Comparison of ENCODE assay signal across 25 cellular contexts in genomic region chr7:47304727-47305719, GRCh38.
A peak's percentile ranks its signal among the peaks of the same experiment; 100 is the strongest.
DNase-seq lines count a peak whose midpoint lies in the region; ATAC-seq and FAIRE-seq lines count a peak whose summit lies in the region.
"Had no signal": no experiment of that assay in that cellular context is flagged by ENCODE, and none has a peak within 500 bp of the region (broad histone marks: within the 10 kb centered on the region; RNA-seq: fewer than 3 reads in every experiment).

No MANE protein-coding gene starts in this region.

- peaks cover 5 to 19% (median 10%) of the 10 kb centered on the region in 10 experiments; a peak in 17 of 20 replicates for H3K4me1 ChIP-seq in BLaER1 treated with 17β-estradiol and CSF1 and Interleukin-3, amounts not matched to agents 10 nM and 100 nM
- H3K4me1 ChIP-seq in trophoblast cell (ENCODE audit: control insufficient read depth in 1 of 2, insufficient read depth in 2 of 2, low read length in 2 of 2) = peaks cover under 1 to 5% of the 10 kb centered on the region in 2 experiments
- H3K4me1 ChIP-seq: SJSA1, testis had no signal

- whole genome bisulfite sequencing in trophoblast cell (ENCODE audit: extremely low coverage, insufficient coverage, insufficient read length) = no CpG with 5 or more reads among the region's 27 CpGs

- H3K4ac ChIP-seq in trophoblast cell (ENCODE audit: low read depth, low read length) = no peak overlapping the region

- DNase-seq in T-helper 17 cell = no peak
- DNase-seq in left cardiac atrium = peak; percentile 41
- no peak for DNase-seq in trophoblast cell
- DNase-seq in immature natural killer cell = no peak
- DNase-seq in GM19239 (ENCODE audit: insufficient read length, low spot score) = no peak
- no peak for DNase-seq in NCI-H1930 (lab: John Stamatoyannopoulos, UW)
- DNase-seq: activated CD4-positive, CD25-positive, alpha-beta regulatory T cell; CD4-positive, alpha-beta T cell; DMS153; HCEC 1CT; MM.1S; NCI-H82; ovary; stimulated activated CD8-positive, alpha-beta memory T cell treated with anti-CD3 and anti-CD28 coated beads, Interleukin-4, amount 100 ng/mL, for 48 hours; testis had no signal

- no peak overlapping the region for H2AFZ ChIP-seq in trophoblast cell (ENCODE audit: insufficient read depth, low read length, poor library complexity)

- H3K4me3 Mint-ChIP-seq in T-helper 17 cell = peak overlapping the region; percentile 13
- no peak overlapping the region for H3K4me3 Mint-ChIP-seq in immature natural killer cell
- H3K4me3 Mint-ChIP-seq: activated T-helper 17 cell treated with anti-CD3 and anti-CD28 coated beads, Interleukin-2, amount 50 U/mL, for 72 hours; CD4-positive, alpha-beta T cell; T-helper 2 cell treated with Interferon-gamma antibody and Interleukin-4, amounts not matched to agents 5 μg/mL and 100 μg/mL, for 36 hours had no signal

- peaks cover 0 to 4% (median 0%) of the 10 kb centered on the region in 6 donors for H3K9me3 Mint-ChIP-seq in immature natural killer cell

- peaks cover 0 to 100% (median 0%) of the 10 kb centered on the region in 11 experiments; a peak in 6 of 22 replicates for H4K20me1 ChIP-seq in BLaER1 treated with 17β-estradiol and CSF1 and Interleukin-3, amounts not matched to agents 10 nM and 100 nM

- H3K79me1 ChIP-seq in trophoblast cell (ENCODE audit: low read length) = no peaks in the 10 kb centered on the region

- H3K9me3 ChIP-seq in BLaER1 treated with 17β-estradiol and CSF1 and Interleukin-3, amounts not matched to agents 10 nM and 100 nM (replicated peaks in 1 of 11) = peaks cover 6 to 23% (median 20%) of the 10 kb centered on the region in 11 experiments; a peak in 20 of 22 replicates
- H3K9me3 ChIP-seq in T-helper 17 cell (ENCODE audit: control insufficient read depth, low read length, poor library complexity, severe bottlenecking) (no peaks in the 10 kb centered on the region), trophoblast cell (ENCODE audit: insufficient read depth, low read depth, low read length) (no peaks in the 10 kb centered on the region)
- H3K9me3 ChIP-seq: esophagus muscularis mucosa, ovary, SJSA1, testis had no signal

- no peak for FAIRE-seq in GM19239 (lab: Jason Lieb, UNC)
- FAIRE-seq: bronchial epithelial cell, GM12891 had no signal

- H3K4me1 Mint-ChIP-seq in T-helper 17 cell (no peaks in the 10 kb centered on the region), immature natural killer cell (no peaks in the 10 kb centered on the region)
- H3K4me1 Mint-ChIP-seq: activated T-helper 17 cell treated with anti-CD3 and anti-CD28 coated beads, Interleukin-2, amount 50 U/mL, for 72 hours; IgD-negative memory B cell had no signal

- peak overlapping the region in 1 of 11 experiments; percentile 16; a peak in 3 of 22 replicates for H3K27ac ChIP-seq in BLaER1 treated with 17β-estradiol and CSF1 and Interleukin-3, amounts not matched to agents 10 nM and 100 nM
- no peak overlapping the region for H3K27ac ChIP-seq in trophoblast cell (ENCODE audit: low read depth, low read length)
- H3K27ac ChIP-seq: ovary, SJSA1, testis had no signal

- H3K27me3 Mint-ChIP-seq in T-helper 17 cell (no peaks in the 10 kb centered on the region), immature natural killer cell (ENCODE audit: low read depth in 3 of 3) (peaks cover 0 to 10% (median 1%) of the 10 kb centered on the region in 3 donors)
- H3K27me3 Mint-ChIP-seq: activated T-helper 17 cell treated with anti-CD3 and anti-CD28 coated beads, Interleukin-2, amount 50 U/mL, for 72 hours; CD4-positive, alpha-beta T cell; IgD-negative memory B cell had no signal

- H3K18ac ChIP-seq in trophoblast cell (ENCODE audit: low read length) = no peak overlapping the region

- intact Hi-C loops in left cardiac atrium (cut with DNase I) = no loop called here

- peaks cover 26 to 99% (median 51%) of the 10 kb centered on the region in 11 experiments for H3K36me3 ChIP-seq in BLaER1 treated with 17β-estradiol and CSF1 and Interleukin-3, amounts not matched to agents 10 nM and 100 nM
- H3K36me3 ChIP-seq in trophoblast cell (ENCODE audit: control insufficient read depth in 1 of 2, insufficient read depth in 2 of 2, low read length in 2 of 2) = peaks cover 45 to 55% of the 10 kb centered on the region in 2 experiments
- H3K36me3 ChIP-seq: ovary had no signal

- H3K27ac Mint-ChIP-seq in T-helper 17 cell (no peak overlapping the region), immature natural killer cell (no peak overlapping the region)
- H3K27ac Mint-ChIP-seq: activated T-helper 17 cell treated with anti-CD3 and anti-CD28 coated beads, Interleukin-2, amount 50 U/mL, for 72 hours; CD4-positive, alpha-beta T cell had no signal

- no peak overlapping the region for H4K12ac ChIP-seq in trophoblast cell (ENCODE audit: low read depth, low read length)

- no peaks in the 10 kb centered on the region for H3K79me2 ChIP-seq in trophoblast cell (ENCODE audit: control insufficient read depth, insufficient read depth, low read length, poor library complexity)

- no peak overlapping the region for H2BK5ac ChIP-seq in trophoblast cell (ENCODE audit: low read depth, low read length, poor library complexity)

- no peak overlapping the region for H3K23ac ChIP-seq in trophoblast cell (ENCODE audit: low read length)

- H2BK120ac ChIP-seq in trophoblast cell (ENCODE audit: insufficient read depth, low read length, poor library complexity) = no peak overlapping the region

- ATAC-seq in T-helper 17 cell = no peak
- ATAC-seq in left cardiac atrium = peak; percentile 69 to 76
- ATAC-seq in HG02885 (IDR thresholded peaks at IDR 0.05; ENCODE audit: poor library complexity, unreplicated experiment) = no peak
- ATAC-seq: activated T-helper 17 cell treated with anti-CD3 and anti-CD28 coated beads, Interleukin-2, amount 50 U/mL, for 72 hours; left lobe of liver had no signal

- peak overlapping the region in 8 of 11 experiments; percentile 11 to 48 (median 32); a peak in 12 of 22 replicates for H3K4me2 ChIP-seq in BLaER1 treated with 17β-estradiol and CSF1 and Interleukin-3, amounts not matched to agents 10 nM and 100 nM
- H3K4me2 ChIP-seq in trophoblast cell (ENCODE audit: low read length) = no peak overlapping the region

- no peak overlapping the region for H3K4me3 ChIP-seq in BLaER1 treated with 17β-estradiol and CSF1 and Interleukin-3, amounts not matched to agents 10 nM and 100 nM
- H3K4me3 ChIP-seq in trophoblast cell (ENCODE audit: low read depth, low read length) = no peak overlapping the region
- H3K4me3 ChIP-seq: esophagus muscularis mucosa, ovary, SJSA1, testis had no signal

- no peak overlapping the region for H4K8ac ChIP-seq in trophoblast cell (ENCODE audit: low read depth, low read length)

- H3K14ac ChIP-seq in trophoblast cell (ENCODE audit: low read length) = no peak overlapping the region

- no peak overlapping the region for H2AK5ac ChIP-seq in trophoblast cell (ENCODE audit: low read length)

- H2BK12ac ChIP-seq in trophoblast cell (ENCODE audit: low read length) = no peak overlapping the region

- H3K36me3 Mint-ChIP-seq in T-helper 17 cell (ENCODE audit: low read depth) (no peaks in the 10 kb centered on the region), immature natural killer cell (no peaks in the 10 kb centered on the region)

- no peaks in the 10 kb centered on the region for H3K27me3 ChIP-seq in BLaER1 treated with 17β-estradiol and CSF1 and Interleukin-3, amounts not matched to agents 10 nM and 100 nM
- no peaks in the 10 kb centered on the region for H3K27me3 ChIP-seq in trophoblast cell (ENCODE audit: insufficient read depth, low read length)
- H3K27me3 ChIP-seq: esophagus muscularis mucosa, ovary, SJSA1, testis had no signal

- H4K91ac ChIP-seq in trophoblast cell (ENCODE audit: low read depth, low read length) = no peak overlapping the region

- no peak overlapping the region for H3K9ac ChIP-seq in BLaER1 treated with 17β-estradiol and CSF1 and Interleukin-3, amounts not matched to agents 10 nM and 100 nM
- H3K9ac ChIP-seq in trophoblast cell (ENCODE audit: low read length) = peak overlapping the region; percentile 19

Comparison
In these comparisons a context has a peak if more than half of its experiments do, and no peak if none do; other contexts are left out.
1. ATAC-seq: peak in left cardiac atrium (2 of 2); none in T-helper 17 cell (single experiment) and HG02885 (single experiment).